17 cellular contexts compared by ENCODE assay signal in genomic region chr10:18681971-18682403, GRCh38. TPM values are rescaled to one million over a fixed set of nuclear protein-coding genes. Genes with fewer than 3 reads are reported as not detected.
DNase-seq lines count a peak whose midpoint lies in the region; ATAC-seq, FAIRE-seq and TF ChIP-seq lines count a peak whose summit lies in the region.
"Had no signal": no experiment of that assay in that cellular context is flagged by ENCODE, and none has a peak within 500 bp of the region (broad histone marks: within the 10 kb centered on the region; RNA-seq: fewer than 3 reads in every experiment).

No MANE protein-coding gene starts in this region.

- H3K4me1 ChIP-seq in astrocyte (ENCODE audit: insufficient read depth, low read length): peaks cover 24% of the 10 kb centered on the region
- H3K4me1 ChIP-seq: thyroid gland had no signal

- no peaks in the 10 kb centered on the region for H3K27me3 ChIP-seq in astrocyte (ENCODE audit: insufficient read depth, low read length)
- H3K27me3 ChIP-seq: thyroid gland had no signal

- peak overlapping the region; percentile 31 for H3K9ac ChIP-seq in astrocyte (ENCODE audit: low read length)

- peak; percentile 6 for FAIRE-seq in H54 (lab: Jason Lieb, UNC)
- peak; percentile 52 for FAIRE-seq in astrocyte (lab: Jason Lieb, UNC)

- no peaks in the 10 kb centered on the region for H3K79me2 ChIP-seq in astrocyte (ENCODE audit: insufficient read depth, low read length)

- no peaks in the 10 kb centered on the region for H3K9me3 ChIP-seq in astrocyte (ENCODE audit: insufficient read depth, low read depth, low read length)
- H3K9me3 ChIP-seq: thyroid gland had no signal

- TF ChIP-seq CTCF in 22Rv1 (IDR thresholded peaks at IDR 0.05) (no peak), astrocyte (IDR thresholded peaks at IDR 0.05; ENCODE audit: insufficient read depth, low read depth, low read length) (no peak)

- ATAC-seq in GM18505 (IDR thresholded peaks at IDR 0.05; ENCODE audit: unreplicated experiment) (no peak), HG02623 (IDR thresholded peaks at IDR 0.05; ENCODE audit: unreplicated experiment) (no peak), GM21423 (IDR thresholded peaks at IDR 0.05; ENCODE audit: unreplicated experiment) (no peak)

- peak overlapping the region; percentile 9 for H3K4me3 ChIP-seq in astrocyte (ENCODE audit: insufficient read depth, low read depth, low read length)
- H3K4me3 ChIP-seq: thyroid gland had no signal

- no peaks in the 10 kb centered on the region for H3K27me3 Mint-ChIP-seq in astrocyte (ENCODE audit: low read depth, unreplicated experiment)

- H3K9me3 Mint-ChIP-seq in astrocyte (ENCODE audit: unreplicated experiment): no peaks in the 10 kb centered on the region
- H3K9me3 Mint-ChIP-seq: neural crest cell had no signal

- peaks cover 6% of the 10 kb centered on the region for H3K36me3 ChIP-seq in astrocyte (ENCODE audit: insufficient read depth, low read length)
- H3K36me3 ChIP-seq: thyroid gland had no signal

- TF ChIP-seq POLR2A in H54 (IDR thresholded peaks at IDR 0.05; ENCODE audit: low read depth, low read length) (no peak), GM18505 (IDR thresholded peaks at IDR 0.05; ENCODE audit: borderline replicate concordance, extremely low read depth, insufficient read depth, insufficient read length) (no peak)

- peaks cover 30% of the 10 kb centered on the region for H3K4me1 Mint-ChIP-seq in astrocyte (ENCODE audit: low read depth, unreplicated experiment)
- H3K4me1 Mint-ChIP-seq: neural crest cell had no signal

- no peak overlapping the region for H3K4me3 Mint-ChIP-seq in astrocyte (ENCODE audit: unreplicated experiment)
- H3K4me3 Mint-ChIP-seq: neural crest cell had no signal

- H3K4me2 ChIP-seq in astrocyte (ENCODE audit: low read length): peak overlapping the region; percentile 46

- peak overlapping the region; percentile 97 for H3K27ac Mint-ChIP-seq in astrocyte (ENCODE audit: unreplicated experiment)

- DNase-seq in H54 (ENCODE audit: insufficient read length, low spot score) (no peak), astrocyte (ENCODE audit: low read depth) (peak; percentile 81), kidney tubule cell (ENCODE audit: low spot score) (peak; percentile 78), NCI-H2227 treated with DMSO at 0.1 percent for 48 hours (lab: John Stamatoyannopoulos, UW) (no peak)
- DNase-seq: activated CD4-positive, alpha-beta T cell treated with anti-CD3 and anti-CD28 coated beads for 1 hour; activated T-cell treated with anti-CD3 and anti-CD28 coated beads, Interleukin-2, amount 50 U/mL, for 1 hour; amniotic stem cell; DMS79 treated with DMSO at 0.1 percent for 48 hours; effector CD4-positive, alpha-beta T cell; left cardiac atrium; NCI-H2107; thyroid gland had no signal

- no peak overlapping the region for H2AFZ ChIP-seq in astrocyte (ENCODE audit: low read depth, low read length)

- H3K36me3 Mint-ChIP-seq in astrocyte (ENCODE audit: low read depth, unreplicated experiment): peaks cover 2% of the 10 kb centered on the region

- no peaks in the 10 kb centered on the region for H4K20me1 ChIP-seq in astrocyte (ENCODE audit: insufficient read depth, low read length)

- H3K27ac ChIP-seq in 22Rv1: peak overlapping the region; percentile 19; the same call in 1 of the 2 replicates
- H3K27ac ChIP-seq in astrocyte (ENCODE audit: low read depth, low read length): peak overlapping the region; percentile 71
- H3K27ac ChIP-seq: thyroid gland had no signal

RNA-seq across cellular contexts. Expression of gene ARL5B, which starts 22.8 kb away (rescaled TPM):
- 32.6 and 36.7 TPM in 2 replicates for total RNA-seq in astrocyte

RNA-seq across cellular contexts. Expression of gene NSUN6, which starts 30.6 kb away (rescaled TPM):
- 5.9 and 7.3 TPM in 2 replicates for total RNA-seq in astrocyte

Comparison
In these comparisons a context has a peak if more than half of its experiments do, and no peak if none do; other contexts are left out.
1. DNase-seq: peak in astrocyte (single experiment) and kidney tubule cell (single experiment); none in H54 (single experiment) and NCI-H2227 treated with DMSO at 0.1 percent for 48 hours (single experiment).